9 cellular contexts compared by ENCODE assay signal in genomic region chr14:95998656-95999055, GRCh38. TPM values are rescaled to one million over a fixed set of nuclear protein-coding genes. Genes with fewer than 3 reads are reported as not detected.
DNase-seq lines count a peak whose midpoint lies in the region; ATAC-seq and TF ChIP-seq lines count a peak whose summit lies in the region.
"Had no signal": no experiment of that assay in that cellular context is flagged by ENCODE, and none has a peak within 500 bp of the region (broad histone marks: within the 10 kb centered on the region; RNA-seq: fewer than 3 reads in every experiment).

No MANE protein-coding gene starts in this region.

- TF ChIP-seq CTCF in AG09319 (IDR thresholded peaks at IDR 0.05; ENCODE audit: low read depth, low read length) (peak; percentile 49), kidney epithelial cell (IDR thresholded peaks at IDR 0.05; ENCODE audit: insufficient read depth, low read length, poor library complexity, severe bottlenecking) (peak; percentile 30)

- peaks cover 11% of the 10 kb centered on the region for H3K9me3 ChIP-seq in adipocyte (ENCODE audit: control insufficient read depth, low read length)

- no peak for TF ChIP-seq EP300 in Ishikawa (IDR thresholded peaks at IDR 0.05; ENCODE audit: borderline replicate concordance)

- peaks cover 3% of the 10 kb centered on the region for H3K4me1 ChIP-seq in adipocyte (ENCODE audit: control insufficient read depth, insufficient read depth, low read length)

- H3K27me3 ChIP-seq in adipocyte (replicated peaks; ENCODE audit: control insufficient read depth, insufficient read depth, low read length) (peaks cover 47% of the 10 kb centered on the region), kidney epithelial cell (ENCODE audit: control insufficient read depth, insufficient read depth, low read length) (peaks cover 9% of the 10 kb centered on the region)

- H3K9ac ChIP-seq in adipocyte (ENCODE audit: low read length): no peak overlapping the region

- DNase-seq in AG09319 (ENCODE audit: extremely low read depth, low read depth) (no peak), adipocyte (ENCODE audit: low read depth) (peak; percentile 79), kidney epithelial cell (ENCODE audit: low read depth) (no peak), HT-29 (ENCODE audit: low spot score) (no peak), GF-D8 (lab: John Stamatoyannopoulos, UW) (no peak)

- H3K4me3 ChIP-seq in adipocyte (ENCODE audit: low read length) (no peak overlapping the region), kidney epithelial cell (ENCODE audit: low read depth, low read length) (no peak overlapping the region)

- ATAC-seq in GM21576 (IDR thresholded peaks at IDR 0.05; ENCODE audit: unreplicated experiment) (no peak), HG02763 (IDR thresholded peaks at IDR 0.05; ENCODE audit: unreplicated experiment) (no peak)
- ATAC-seq: stimulated activated effector memory CD8-positive, alpha-beta T cell treated with anti-CD3 and anti-CD28 coated beads, Interleukin-12 subunit alpha, Interleukin-12 subunit beta, amount 100 ng/mL, for 72 hours had no signal

- TF ChIP-seq RAD21 in Ishikawa (IDR thresholded peaks at IDR 0.05; ENCODE audit: low read depth): peak; percentile 34; the same call in 1 of the 2 replicates

- H3K36me3 ChIP-seq in adipocyte (ENCODE audit: control insufficient read depth, insufficient read depth, low read length, severe bottlenecking): no peaks in the 10 kb centered on the region
- H3K36me3 ChIP-seq in kidney epithelial cell (ENCODE audit: control insufficient read depth, insufficient read depth, low read length): no peaks in the 10 kb centered on the region

TF ChIP-seq in Ishikawa, 13 proteins besides CTCF, POLR2A, EP300 and RAD21:
- TF ChIP-seq FOXM1 (IDR thresholded peaks at IDR 0.05; ENCODE audit: borderline replicate concordance, low read depth) (no peak), MAX (IDR thresholded peaks at IDR 0.05) (no peak)

RNA-seq across cellular contexts. Expression of gene C14orf132, which starts 40.5 kb away (rescaled TPM):
- total RNA-seq in kidney epithelial cell: 5.6 and 8.4 TPM in 2 replicates
- not detected in 2 replicates for total RNA-seq in HT-29 (2014; rRNA removed; shearing (Covaris generic))
